In genomic region chr11:65569164-65569972, GRCh38 we compare ENCODE assay signal across 6 cellular contexts. TPM values are rescaled to one million over a fixed set of nuclear protein-coding genes. Genes with fewer than 3 reads are reported as not detected.
A peak's percentile ranks its signal among the peaks of the same experiment; 100 is the strongest.
DNase-seq lines count a peak whose midpoint lies in the region; ATAC-seq and TF ChIP-seq lines count a peak whose summit lies in the region.

No MANE protein-coding gene starts in this region.

- 9 to 11% (median 10%) methylated on average over 26 to 28 of the region's 28 CpGs for WGBS in heart left ventricle, 4 donors

- H3K4me3 ChIP-seq in OCI-LY3 (ENCODE audit: low read length) (peak overlapping the region; percentile 82), heart left ventricle (peak overlapping the region; percentile 56 to 96 (median 82)), tibial artery (peak overlapping the region; percentile 72 to 96)

- H3K9me3 ChIP-seq in OCI-LY3 (ENCODE audit: insufficient read depth, low read length) (no peaks in the 10 kb centered on the region), heart left ventricle (no peaks in the 10 kb centered on the region), tibial artery (no peaks in the 10 kb centered on the region)

- peaks cover 13% of the 10 kb centered on the region for H4K20me1 ChIP-seq in OCI-LY3 (ENCODE audit: insufficient read depth, low read length)

- TF ChIP-seq CTCF in OCI-LY3 (IDR thresholded peaks at IDR 0.05; ENCODE audit: low read depth, low read length) (no peak), heart left ventricle (IDR thresholded peaks at IDR 0.05) (no peak), tibial artery (IDR thresholded peaks at IDR 0.05) (no peak)

- H3K79me2 ChIP-seq in OCI-LY3 (ENCODE audit: low read length): peaks cover 48% of the 10 kb centered on the region

- H3K4me2 ChIP-seq in OCI-LY3 (ENCODE audit: low read length): peak overlapping the region; percentile 89

- DNase-seq in heart left ventricle (peak in 1 of 5 donors; percentile 79), tibial artery (no peak), NCI-H2107 (lab: John Stamatoyannopoulos, UW) (no peak), NCI-H526 treated with DMSO at 0.1 percent for 48 hours (lab: John Stamatoyannopoulos, UW) (no peak)

- H3K27me3 ChIP-seq in OCI-LY3 (ENCODE audit: low read depth, low read length) (no peaks in the 10 kb centered on the region), heart left ventricle (peaks cover 0 to 6% (median 0%) of the 10 kb centered on the region in 9 donors), tibial artery (no peaks in the 10 kb centered on the region)

- H3K9ac ChIP-seq in OCI-LY3 (ENCODE audit: low read length): peak overlapping the region; percentile 84

- intact Hi-C loops in heart left ventricle (cut with DNase I) (no loop called here), tibial artery (cut with DNase I; ENCODE audit: low total_unique reads) (loop anchor here (2.0 kb wide), 1 partner anchor 29 kb away; no protein-coding TSS in a partner anchor)

- ATAC-seq in GM18517 (IDR thresholded peaks at IDR 0.05; ENCODE audit: unreplicated experiment) (peak; percentile 0), heart left ventricle (peak; percentile 1 to 16 (median 12))

- H3K27ac ChIP-seq in OCI-LY3 (ENCODE audit: low read length) (peak overlapping the region; percentile 89), heart left ventricle (peak overlapping the region; percentile 64 to 99 (median 95)), tibial artery (peak overlapping the region; percentile 93 to 98)

- H2AFZ ChIP-seq in OCI-LY3 (ENCODE audit: low read depth, low read length): peak overlapping the region; percentile 63

- H3K4me1 ChIP-seq in OCI-LY3 (ENCODE audit: low read length): peaks cover 31% of the 10 kb centered on the region
- peaks cover 17 to 73% (median 47%) of the 10 kb centered on the region in 12 donors for H3K4me1 ChIP-seq in heart left ventricle
- peaks cover 0 to 59% (median 49%) of the 10 kb centered on the region in 4 donors for H3K4me1 ChIP-seq in tibial artery

- H3K36me3 ChIP-seq in OCI-LY3 (replicated peaks; ENCODE audit: low read depth, low read length) (peaks cover 12% of the 10 kb centered on the region), heart left ventricle (peaks cover 0 to 20% (median 0%) of the 10 kb centered on the region in 9 donors), tibial artery (peaks cover 0 to 9% (median 0%) of the 10 kb centered on the region in 3 donors)

- no peak for TF ChIP-seq POLR2A in heart left ventricle (IDR thresholded peaks at IDR 0.05)

RNA-seq across cellular contexts. Expression of gene ZNRD2, which starts 0.9 kb away (rescaled TPM):
- total RNA-seq in heart left ventricle: 10 to 100 TPM; 23.2 to 63.6 (median 33.9) TPM
- 100 to 1,000 TPM in 1 of 2 donors, 10 to 100 TPM in 1; 49.7 to 101 TPM for polyA plus RNA-seq in heart left ventricle

RNA-seq across cellular contexts. Expression of gene FAM89B, which starts 3.0 kb away (rescaled TPM):
- 10 to 100 TPM; 25.8 to 87.9 (median 38.4) TPM for total RNA-seq in heart left ventricle
- 10 to 100 TPM; 46.6 to 50.0 TPM for polyA plus RNA-seq in heart left ventricle

RNA-seq across cellular contexts. Expression of gene EHBP1L1, which starts 6.5 kb away (rescaled TPM):
- total RNA-seq in heart left ventricle: 100 to 1,000 TPM in 3 of 9 donors, 10 to 100 TPM in 6; 37.4 to 144 (median 80.9) TPM
- 10 to 100 TPM; 52.3 to 71.4 TPM for polyA plus RNA-seq in heart left ventricle

RNA-seq across cellular contexts. Expression of gene LTBP3, which starts 11.2 kb away (rescaled TPM):
- total RNA-seq in heart left ventricle: 100 to 1,000 TPM in 1 of 9 donors, 10 to 100 TPM in 8; 51.4 to 125 (median 88.9) TPM
- polyA plus RNA-seq in heart left ventricle: 10 to 100 TPM; 26.3 to 36.3 TPM

RNA-seq across cellular contexts. Expression of gene KCNK7, which starts 26.2 kb away (rescaled TPM):
- total RNA-seq in heart left ventricle: under 1 TPM in 7 of 9 donors, not detected in 2; 0.18 to 0.75 (median 0.41) TPM
- 1 to 10 TPM in 1 of 2 donors, under 1 TPM in 1; 0.42 to 1.6 TPM for polyA plus RNA-seq in heart left ventricle
